ENCODE assay signal across 21 cellular contexts in genomic region chr20:22732751-22733150, GRCh38.
"Had no signal": no experiment of that assay in that cellular context is flagged by ENCODE, and none has a peak within 500 bp of the region (broad histone marks: within the 10 kb centered on the region; RNA-seq: fewer than 3 reads in every experiment).

No MANE protein-coding gene starts in this region.

- H3K36me3 ChIP-seq: esophagus squamous epithelium, sigmoid colon had no signal

- H3K4me3 ChIP-seq: esophagus squamous epithelium, sigmoid colon, testis had no signal

- H3K27me3 Mint-ChIP-seq: activated CD4-positive, alpha-beta T cell treated with anti-CD3 and anti-CD28 coated beads, Interleukin-2, amount 10 ng/mL, durations not matched to agents 24 days and 14 days; activated naive CD4-positive, alpha-beta T cell treated with anti-CD3 and anti-CD28 coated beads, Interleukin-2, amount 10 ng/mL, durations not matched to agents 7 days and 5 days; central memory CD8-positive, alpha-beta T cell; stimulated activated memory B cell treated with anti-CD40 and anti-IgM and Interleukin-4, amounts not matched to agents 10 μg/mL and 1 μg/mL and 100 μg/mL, for 72 hours had no signal

- H3K36me3 Mint-ChIP-seq: activated naive CD4-positive, alpha-beta T cell treated with anti-CD3 and anti-CD28 coated beads, Interleukin-2, amount 10 ng/mL, durations not matched to agents 7 days and 5 days; brain; stimulated activated memory B cell treated with anti-CD40 and anti-IgM and Interleukin-4, amounts not matched to agents 10 μg/mL and 1 μg/mL and 100 μg/mL, for 72 hours; type B pancreatic cell had no signal

- H3K4me3 Mint-ChIP-seq: activated CD4-positive, alpha-beta T cell treated with anti-CD3 and anti-CD28 coated beads, Interleukin-2, amount 10 ng/mL, durations not matched to agents 24 days and 14 days; activated CD8-positive, alpha-beta T cell treated with anti-CD3 and anti-CD28 coated beads, Interleukin-2, amount 10 ng/mL, durations not matched to agents 7 days and 5 days; activated naive CD4-positive, alpha-beta T cell treated with anti-CD3 and anti-CD28 coated beads, Interleukin-2, amount 10 ng/mL, durations not matched to agents 7 days and 5 days; activated naive CD8-positive, alpha-beta T cell treated with anti-CD3 and anti-CD28 coated beads, Interleukin-2, amount 50 U/mL, for 24 hours; activated T-cell treated with anti-CD3 and anti-CD28 coated beads, Interleukin-2, amount 50 U/mL, for 4 hours; brain; central memory CD8-positive, alpha-beta T cell; dendritic cell treated with granulocyte-macrophage colony-stimulating factor and Interleukin-4, amounts not matched to agents 40 ng/mL and 50 ng/mL, for 4 days; nephron progenitor cell; stimulated activated memory B cell treated with anti-CD40 and anti-IgM and Interleukin-4, amounts not matched to agents 10 μg/mL and 1 μg/mL and 100 μg/mL, for 72 hours; type B pancreatic cell had no signal

- ATAC-seq: activated CD8-positive, alpha-beta T cell treated with anti-CD3 and anti-CD28 coated beads, Interleukin-2, amount 10 ng/mL, durations not matched to agents 7 days and 5 days; activated naive CD8-positive, alpha-beta T cell treated with anti-CD3 and anti-CD28 coated beads, Interleukin-2, amount 50 U/mL, for 24 hours; activated T-cell treated with anti-CD3 and anti-CD28 coated beads, Interleukin-2, amount 50 U/mL, for 4 hours; left ventricle myocardium superior; stimulated activated memory B cell treated with anti-CD40 and anti-IgM and Interleukin-4, amounts not matched to agents 10 μg/mL and 1 μg/mL and 100 μg/mL, for 72 hours had no signal

- DNase-seq: activated CD4-positive, alpha-beta T cell treated with anti-CD3 and anti-CD28 coated beads, Interleukin-2, amount 10 ng/mL, durations not matched to agents 24 days and 14 days; activated CD4-positive, CD25-positive, alpha-beta regulatory T cell; activated CD8-positive, alpha-beta T cell treated with anti-CD3 and anti-CD28 coated beads, Interleukin-2, amount 10 ng/mL, durations not matched to agents 7 days and 5 days; activated effector memory CD4-positive, alpha-beta T cell treated with Interleukin-2 at 50 U/mL for 16 hours; activated naive CD4-positive, alpha-beta T cell treated with anti-CD3 and anti-CD28 coated beads, Interleukin-2, amount 10 ng/mL, durations not matched to agents 7 days and 5 days; activated naive CD8-positive, alpha-beta T cell treated with anti-CD3 and anti-CD28 coated beads, Interleukin-2, amount 50 U/mL, for 24 hours; activated T-cell treated with anti-CD3 and anti-CD28 coated beads, Interleukin-2, amount 50 U/mL, for 4 hours; anterior cingulate cortex; effector CD8-positive, alpha-beta T cell; esophagus squamous epithelium; left ventricle myocardium superior; nephron progenitor cell; nucleus accumbens; sigmoid colon; stimulated activated CD4-positive, alpha-beta T cell treated with anti-CD3 and anti-CD28 coated beads, Interleukin-4, amount 100 ng/mL, for 4 hours; testis had no signal

- H3K9me3 Mint-ChIP-seq: activated CD4-positive, alpha-beta T cell treated with anti-CD3 and anti-CD28 coated beads, Interleukin-2, amount 10 ng/mL, durations not matched to agents 24 days and 14 days; activated naive CD4-positive, alpha-beta T cell treated with anti-CD3 and anti-CD28 coated beads, Interleukin-2, amount 10 ng/mL, durations not matched to agents 7 days and 5 days; activated naive CD8-positive, alpha-beta T cell treated with anti-CD3 and anti-CD28 coated beads, Interleukin-2, amount 50 U/mL, for 24 hours; dendritic cell treated with granulocyte-macrophage colony-stimulating factor and Interleukin-4, amounts not matched to agents 40 ng/mL and 50 ng/mL, for 4 days; type B pancreatic cell had no signal

- H3K27ac ChIP-seq: esophagus squamous epithelium, sigmoid colon, testis had no signal

- H3K27ac Mint-ChIP-seq: activated CD4-positive, alpha-beta T cell treated with anti-CD3 and anti-CD28 coated beads, Interleukin-2, amount 10 ng/mL, durations not matched to agents 24 days and 14 days; activated CD8-positive, alpha-beta T cell treated with anti-CD3 and anti-CD28 coated beads, Interleukin-2, amount 10 ng/mL, durations not matched to agents 7 days and 5 days; activated naive CD4-positive, alpha-beta T cell treated with anti-CD3 and anti-CD28 coated beads, Interleukin-2, amount 10 ng/mL, durations not matched to agents 7 days and 5 days; activated naive CD8-positive, alpha-beta T cell treated with anti-CD3 and anti-CD28 coated beads, Interleukin-2, amount 50 U/mL, for 24 hours; brain; dendritic cell treated with granulocyte-macrophage colony-stimulating factor and Interleukin-4, amounts not matched to agents 40 ng/mL and 50 ng/mL, for 4 days; nephron progenitor cell; stimulated activated memory B cell treated with anti-CD40 and anti-IgM and Interleukin-4, amounts not matched to agents 10 μg/mL and 1 μg/mL and 100 μg/mL, for 72 hours; type B pancreatic cell had no signal

- H3K9me3 ChIP-seq: esophagus squamous epithelium, sigmoid colon, testis had no signal

- H3K27me3 ChIP-seq: sigmoid colon, testis had no signal

- H3K4me1 ChIP-seq: esophagus squamous epithelium, sigmoid colon, testis had no signal

- H3K4me1 Mint-ChIP-seq: activated CD4-positive, alpha-beta T cell treated with anti-CD3 and anti-CD28 coated beads, Interleukin-2, amount 10 ng/mL, durations not matched to agents 24 days and 14 days; activated naive CD4-positive, alpha-beta T cell treated with anti-CD3 and anti-CD28 coated beads, Interleukin-2, amount 10 ng/mL, durations not matched to agents 7 days and 5 days; activated naive CD8-positive, alpha-beta T cell treated with anti-CD3 and anti-CD28 coated beads, Interleukin-2, amount 50 U/mL, for 24 hours; brain; central memory CD8-positive, alpha-beta T cell; nephron progenitor cell; stimulated activated memory B cell treated with anti-CD40 and anti-IgM and Interleukin-4, amounts not matched to agents 10 μg/mL and 1 μg/mL and 100 μg/mL, for 72 hours had no signal
